1 cellular context compared by ENCODE assay signal in genomic region chr10:125217986-125218675, GRCh38.
TF ChIP-seq lines count a peak whose summit lies in the region.

No MANE protein-coding gene starts in this region.

TF ChIP-seq in H1, 55 proteins besides CTCF, POLR2A, EP300 and RAD21 (continued from another document):
- TF ChIP-seq BRCA1 (IDR thresholded peaks at IDR 0.05; ENCODE audit: low read depth, low read length) = no peak
- no peak for TF ChIP-seq KDM1A (IDR thresholded peaks at IDR 0.05; ENCODE audit: borderline replicate concordance, low read length)
- TF ChIP-seq SIN3A (conservative IDR thresholded peaks at IDR 0.05 in 1 of 2, IDR thresholded peaks at IDR 0.05 in 1 of 2; ENCODE audit: low read depth in 1 of 2, low read length in 2 of 2) = no peak
- TF ChIP-seq EZH2 (IDR thresholded peaks at IDR 0.05; ENCODE audit: low read depth, low read length, severe bottlenecking) = no peak
- no peak for TF ChIP-seq CEBPB (IDR thresholded peaks at IDR 0.05; ENCODE audit: low read depth, low read length)
- TF ChIP-seq SP1 (IDR thresholded peaks at IDR 0.05; ENCODE audit: low read depth, low read length) = no peak
- no peak for TF ChIP-seq BCL11A (IDR thresholded peaks at IDR 0.05; ENCODE audit: low read depth in 2 of 2, low read length in 2 of 2)
- TF ChIP-seq, protein P1, sequence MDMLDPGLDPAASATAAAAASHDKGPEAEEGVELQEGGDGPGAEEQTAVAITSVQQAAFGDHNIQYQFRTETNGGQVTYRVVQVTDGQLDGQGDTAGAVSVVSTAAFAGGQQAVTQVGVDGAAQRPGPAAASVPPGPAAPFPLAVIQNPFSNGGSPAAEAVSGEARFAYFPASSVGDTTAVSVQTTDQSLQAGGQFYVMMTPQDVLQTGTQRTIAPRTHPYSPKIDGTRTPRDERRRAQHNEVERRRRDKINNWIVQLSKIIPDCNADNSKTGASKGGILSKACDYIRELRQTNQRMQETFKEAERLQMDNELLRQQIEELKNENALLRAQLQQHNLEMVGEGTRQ (IDR thresholded peaks at IDR 0.05; ENCODE audit: low read length) = no peak
- no peak for TF ChIP-seq CREB1 (IDR thresholded peaks at IDR 0.05)
- TF ChIP-seq TAF1 (IDR thresholded peaks at IDR 0.05; ENCODE audit: low read depth, low read length) = no peak
- TF ChIP-seq RNF2 (IDR thresholded peaks at IDR 0.05; ENCODE audit: borderline replicate concordance, low read depth, low read length, missing control alignments, poor library complexity, severe bottlenecking) = no peak
